ENCODE assay signal across 28 cellular contexts in the genomic region with DNA sequence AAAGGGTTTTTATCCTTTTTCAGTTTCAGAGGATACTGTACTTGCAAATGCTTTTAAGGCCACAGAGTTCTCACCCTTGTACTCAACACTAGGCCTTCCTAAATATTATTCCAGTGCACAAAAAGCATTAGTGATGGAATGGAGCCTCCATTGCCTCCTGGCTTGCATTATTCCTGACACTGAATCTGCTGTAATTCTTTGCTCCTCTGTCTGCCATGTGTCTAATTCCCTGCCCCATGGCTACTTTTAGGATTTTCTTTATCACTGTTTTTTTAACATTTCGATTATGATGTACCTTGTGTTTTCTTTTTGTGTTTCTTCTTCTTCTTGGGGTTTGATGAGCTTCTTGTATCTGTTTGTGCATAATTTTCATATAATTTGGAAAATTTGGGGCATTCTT. TPM values are rescaled to one million over a fixed set of nuclear protein-coding genes. Genes with fewer than 3 reads are reported as not detected.
DNase-seq lines count a peak whose midpoint lies in the region; ATAC-seq, FAIRE-seq and TF ChIP-seq lines count a peak whose summit lies in the region.
"Had no signal": no experiment of that assay in that cellular context is flagged by ENCODE, and none has a peak within 500 bp of the region (broad histone marks: within the 10 kb centered on the region; RNA-seq: fewer than 3 reads in every experiment).

No MANE protein-coding gene starts in this region.

- no peaks in the 10 kb centered on the region for H3K27me3 Mint-ChIP-seq in activated CD4-positive, alpha-beta T cell treated with anti-CD3 and anti-CD28 coated beads for 36 hours
- no peaks in the 10 kb centered on the region for H3K27me3 Mint-ChIP-seq in activated CD4-positive, alpha-beta T cell treated with anti-CD3 and anti-CD28 coated beads, Interleukin-2, amount 10 ng/mL, durations not matched to agents 7 days and 5 days
- H3K27me3 Mint-ChIP-seq in activated B cell treated with CpG ODN at 0.5 μM for 24 hours (no peaks in the 10 kb centered on the region), naive B cell (no peaks in the 10 kb centered on the region), osteocyte (ENCODE audit: unreplicated experiment) (no peaks in the 10 kb centered on the region)
- H3K27me3 Mint-ChIP-seq: activated CD8-positive, alpha-beta memory T cell treated with anti-CD3 and anti-CD28 coated beads, Interleukin-2, amount 10 ng/mL, durations not matched to agents 7 days and 5 days; activated naive CD8-positive, alpha-beta T cell treated with anti-CD3 and anti-CD28 coated beads, Interleukin-2, amount 10 ng/mL, durations not matched to agents 7 days and 5 days; CD4-positive, CD25-positive, alpha-beta regulatory T cell had no signal

- peaks cover 26% of the 10 kb centered on the region for H3K9me3 Mint-ChIP-seq in activated CD4-positive, alpha-beta T cell treated with anti-CD3 and anti-CD28 coated beads for 36 hours (ENCODE audit: low read depth)
- peaks cover 22% of the 10 kb centered on the region for H3K9me3 Mint-ChIP-seq in activated CD4-positive, alpha-beta T cell treated with anti-CD3 and anti-CD28 coated beads, Interleukin-2, amount 10 ng/mL, durations not matched to agents 7 days and 5 days
- peaks cover 19% of the 10 kb centered on the region for H3K9me3 Mint-ChIP-seq in activated B cell treated with CpG ODN at 0.5 μM for 24 hours
- peaks cover 6 to 35% (median 23%) of the 10 kb centered on the region in 7 donors for H3K9me3 Mint-ChIP-seq in naive B cell
- H3K9me3 Mint-ChIP-seq in osteocyte (ENCODE audit: unreplicated experiment), result peaks cover 16% of the 10 kb centered on the region

- POLR2A ChIA-PET in activated CD4-positive, alpha-beta T cell treated with anti-CD3 and anti-CD28 coated beads for 36 hours (lab: Charles Lee), result interaction anchor here (1.2 kb wide), 1 partner anchor 34 kb away, joined by 6 read pairs; no protein-coding TSS in a partner anchor
- POLR2A ChIA-PET in activated CD4-positive, alpha-beta T cell treated with anti-CD3 and anti-CD28 coated beads, Interleukin-2, amount 10 ng/mL, durations not matched to agents 7 days and 5 days (lab: Charles Lee), result no interaction called here
- POLR2A ChIA-PET in activated B cell treated with CpG ODN at 0.5 μM for 24 hours (lab: Charles Lee), result interaction anchor here (0.6 to 1.1 kb wide), 3 partner anchors 9 to 28 kb away, joined by 3 to 8 read pairs (median 3); no protein-coding TSS in a partner anchor

- TF ChIP-seq CTCF in activated B cell treated with CpG ODN at 0.5 μM for 24 hours (IDR thresholded peaks at IDR 0.05) (no peak), osteocyte (IDR thresholded peaks at IDR 0.05) (no peak)

- ATAC-seq in activated CD4-positive, alpha-beta T cell treated with anti-CD3 and anti-CD28 coated beads for 36 hours, result no peak
- ATAC-seq in activated B cell treated with CpG ODN at 0.5 μM for 24 hours (ENCODE audit: low read depth), result no peak
- ATAC-seq in naive B cell (ENCODE audit: low read depth in 2 of 2), result no peak
- no peak for ATAC-seq in HG02571 (IDR thresholded peaks at IDR 0.05; ENCODE audit: unreplicated experiment)
- ATAC-seq in GM21447 (IDR thresholded peaks at IDR 0.05; ENCODE audit: unreplicated experiment), result no peak
- ATAC-seq: activated CD8-positive, alpha-beta memory T cell treated with anti-CD3 and anti-CD28 coated beads, Interleukin-2, amount 10 ng/mL, durations not matched to agents 7 days and 5 days; left colon had no signal

- H3K27ac Mint-ChIP-seq in activated CD4-positive, alpha-beta T cell treated with anti-CD3 and anti-CD28 coated beads for 36 hours, result peak overlapping the region; percentile 39
- no peak overlapping the region for H3K27ac Mint-ChIP-seq in activated CD4-positive, alpha-beta T cell treated with anti-CD3 and anti-CD28 coated beads, Interleukin-2, amount 10 ng/mL, durations not matched to agents 7 days and 5 days
- peak overlapping the region; percentile 61 for H3K27ac Mint-ChIP-seq in activated B cell treated with CpG ODN at 0.5 μM for 24 hours
- H3K27ac Mint-ChIP-seq in naive B cell, result peak overlapping the region in 4 of 6 donors; percentile 28 to 89 (median 42)
- H3K27ac Mint-ChIP-seq in osteocyte (ENCODE audit: unreplicated experiment), result no peak overlapping the region
- H3K27ac Mint-ChIP-seq: activated CD8-positive, alpha-beta memory T cell treated with anti-CD3 and anti-CD28 coated beads, Interleukin-2, amount 10 ng/mL, durations not matched to agents 7 days and 5 days; activated naive CD8-positive, alpha-beta T cell treated with anti-CD3 and anti-CD28 coated beads, Interleukin-2, amount 10 ng/mL, durations not matched to agents 7 days and 5 days; neural progenitor cell had no signal

- peak; percentile 35 for FAIRE-seq in GM19239 (lab: Jason Lieb, UNC)
- FAIRE-seq: A204.1, colon, D721Med, GM18507, H1 had no signal

- intact Hi-C loops in activated CD4-positive, alpha-beta T cell treated with anti-CD3 and anti-CD28 coated beads for 36 hours (cut with DNase I, micrococcal nuclease), result no loop called here
- intact Hi-C loops in activated B cell treated with CpG ODN at 0.5 μM for 24 hours (cut with micrococcal nuclease), result no loop called here

- H3K36me3 Mint-ChIP-seq in activated CD4-positive, alpha-beta T cell treated with anti-CD3 and anti-CD28 coated beads for 36 hours (ENCODE audit: low read depth), result peaks cover 57% of the 10 kb centered on the region
- H3K36me3 Mint-ChIP-seq in activated CD4-positive, alpha-beta T cell treated with anti-CD3 and anti-CD28 coated beads, Interleukin-2, amount 10 ng/mL, durations not matched to agents 7 days and 5 days (ENCODE audit: low read depth), result peaks cover 57% of the 10 kb centered on the region
- H3K36me3 Mint-ChIP-seq in activated B cell treated with CpG ODN at 0.5 μM for 24 hours (ENCODE audit: low read depth) (peaks cover 46% of the 10 kb centered on the region), naive B cell (peaks cover 26 to 39% of the 10 kb centered on the region in 2 donors), osteocyte (ENCODE audit: unreplicated experiment) (peaks cover 20% of the 10 kb centered on the region)

- no peak overlapping the region for H3K4me3 Mint-ChIP-seq in activated CD4-positive, alpha-beta T cell treated with anti-CD3 and anti-CD28 coated beads for 36 hours
- H3K4me3 Mint-ChIP-seq in activated CD4-positive, alpha-beta T cell treated with anti-CD3 and anti-CD28 coated beads, Interleukin-2, amount 10 ng/mL, durations not matched to agents 7 days and 5 days, result no peak overlapping the region
- H3K4me3 Mint-ChIP-seq in activated B cell treated with CpG ODN at 0.5 μM for 24 hours, result peak overlapping the region; percentile 4
- peak overlapping the region in 1 of 8 donors; percentile 67 for H3K4me3 Mint-ChIP-seq in naive B cell
- H3K4me3 Mint-ChIP-seq in osteocyte (ENCODE audit: unreplicated experiment), result no peak overlapping the region
- H3K4me3 Mint-ChIP-seq: activated CD8-positive, alpha-beta memory T cell treated with anti-CD3 and anti-CD28 coated beads, Interleukin-2, amount 10 ng/mL, durations not matched to agents 7 days and 5 days; activated naive CD8-positive, alpha-beta T cell treated with anti-CD3 and anti-CD28 coated beads, Interleukin-2, amount 10 ng/mL, durations not matched to agents 7 days and 5 days; CD4-positive, CD25-positive, alpha-beta regulatory T cell; neural progenitor cell had no signal

- no peak for DNase-seq in activated CD4-positive, alpha-beta T cell treated with anti-CD3 and anti-CD28 coated beads for 36 hours
- DNase-seq in activated CD4-positive, alpha-beta T cell treated with anti-CD3 and anti-CD28 coated beads, Interleukin-2, amount 10 ng/mL, durations not matched to agents 7 days and 5 days, result no peak
- DNase-seq in GM19239 (ENCODE audit: insufficient read length, low spot score) (no peak), activated B cell treated with CpG ODN at 0.5 μM for 24 hours (no peak), naive B cell (no peak), osteocyte (ENCODE audit: extremely low spot score, unreplicated experiment) (no peak)
- DNase-seq: activated CD4-positive, alpha-beta T cell treated with anti-CD3 and anti-CD28 coated beads, Interleukin-2, amount 50 U/mL, for 1 hour; activated CD8-positive, alpha-beta memory T cell treated with anti-CD3 and anti-CD28 coated beads, Interleukin-2, amount 10 ng/mL, durations not matched to agents 7 days and 5 days; activated naive CD8-positive, alpha-beta T cell treated with anti-CD3 and anti-CD28 coated beads, Interleukin-2, amount 10 ng/mL, durations not matched to agents 7 days and 5 days; CD4-positive, CD25-positive, alpha-beta regulatory T cell; effector CD4-positive, alpha-beta T cell; hippocampal formation; left colon; MM.1S; NCI-H1105 treated with DMSO at 0.1 percent for 48 hours; NCI-H2029 treated with DMSO at 0.1 percent for 48 hours; NCI-H526; SK-N-SH; stomach; uterus had no signal

- CTCF ChIA-PET in activated CD4-positive, alpha-beta T cell treated with anti-CD3 and anti-CD28 coated beads for 36 hours (lab: Charles Lee), result interaction anchor here (1.1 kb wide), 1 partner anchor 44 kb away, joined by 5 read pairs; no protein-coding TSS in a partner anchor
- CTCF ChIA-PET in activated CD4-positive, alpha-beta T cell treated with anti-CD3 and anti-CD28 coated beads, Interleukin-2, amount 10 ng/mL, durations not matched to agents 7 days and 5 days (lab: Charles Lee), result interaction anchor here (1.2 to 1.5 kb wide), 2 partner anchors 11 to 33 kb away, joined by 3 read pairs; no protein-coding TSS in a partner anchor
- CTCF ChIA-PET in activated B cell treated with CpG ODN at 0.5 μM for 24 hours (lab: Charles Lee), result interaction anchor here (1.0 kb wide), 1 partner anchor 28 kb away, joined by 3 read pairs; no protein-coding TSS in a partner anchor

- H3K4me1 Mint-ChIP-seq in activated CD4-positive, alpha-beta T cell treated with anti-CD3 and anti-CD28 coated beads for 36 hours, result peaks cover 89% of the 10 kb centered on the region
- peaks cover 70% of the 10 kb centered on the region for H3K4me1 Mint-ChIP-seq in activated CD4-positive, alpha-beta T cell treated with anti-CD3 and anti-CD28 coated beads, Interleukin-2, amount 10 ng/mL, durations not matched to agents 7 days and 5 days
- H3K4me1 Mint-ChIP-seq in activated B cell treated with CpG ODN at 0.5 μM for 24 hours (peaks cover 92% of the 10 kb centered on the region), naive B cell (peaks cover 76 to 96% (median 93%) of the 10 kb centered on the region in 3 donors), osteocyte (ENCODE audit: unreplicated experiment) (peaks cover 40% of the 10 kb centered on the region)

RNA-seq across cellular contexts. Expression of a gene that starts 29.5 kb away (rescaled TPM):
- total RNA-seq in activated CD4-positive, alpha-beta T cell treated with anti-CD3 and anti-CD28 coated beads for 36 hours, result 10 to 100 TPM; 57.9 to 59.3 TPM
- 10 to 100 TPM; 42.6 to 45.0 TPM for total RNA-seq in activated CD4-positive, alpha-beta T cell treated with anti-CD3 and anti-CD28 coated beads, Interleukin-2, amount 10 ng/mL, durations not matched to agents 7 days and 5 days
- total RNA-seq in activated B cell treated with CpG ODN at 0.5 μM for 24 hours (63.5 and 67.1 TPM in 2 replicates), osteocyte (30.6 and 31.2 TPM in 2 replicates)
- 10 to 100 TPM; 16.1 to 22.8 (median 19.4) TPM for polyA plus RNA-seq in naive B cell (ENCODE audit: low read depth in 6 of 6)

Comparison
In these comparisons a context has a peak if more than half of its experiments do, and no peak if none do; other contexts are left out.
1. H3K27ac Mint-ChIP-seq: peak in activated CD4-positive, alpha-beta T cell treated with anti-CD3 and anti-CD28 coated beads for 36 hours (single experiment), activated B cell treated with CpG ODN at 0.5 μM for 24 hours (single experiment) and naive B cell (4 of 6); none in activated CD4-positive, alpha-beta T cell treated with anti-CD3 and anti-CD28 coated beads, Interleukin-2, amount 10 ng/mL, durations not matched to agents 7 days and 5 days (single experiment) and osteocyte (single experiment).